In genomic region chr7:2104716-2105115, GRCh38 we compare ENCODE assay signal across 1 cellular context.
TF ChIP-seq lines count a peak whose summit lies in the region.

No MANE protein-coding gene starts in this region.

TF ChIP-seq in K562, 482 proteins besides CTCF, POLR2A, EP300 and RAD21 (continued from another document):
- TF ChIP-seq JUN (IDR thresholded peaks at IDR 0.05; ENCODE audit: borderline replicate concordance, low read depth, low read length): no peak
- TF ChIP-seq JUN (CRISPR knock-in tag; IDR thresholded peaks at IDR 0.05; ENCODE audit: borderline replicate concordance): no peak
- no peak for TF ChIP-seq ZBTB1 (CRISPR knock-in tag; IDR thresholded peaks at IDR 0.05; ENCODE audit: borderline replicate concordance, low read depth)
- TF ChIP-seq RBM17 (IDR thresholded peaks at IDR 0.05; ENCODE audit: borderline replicate concordance, low read depth, low read length): no peak
- peak; percentile 21; the same call in 1 of the 2 replicates for TF ChIP-seq ZNF175 (CRISPR knock-in tag; IDR thresholded peaks at IDR 0.05; ENCODE audit: low read depth)
- no peak for TF ChIP-seq KLF16 (IDR thresholded peaks at IDR 0.05)
- TF ChIP-seq TOE1 (IDR thresholded peaks at IDR 0.05; ENCODE audit: borderline replicate concordance): no peak
- TF ChIP-seq TOE1 (CRISPR knock-in tag; IDR thresholded peaks at IDR 0.05; ENCODE audit: borderline replicate concordance, low read depth): no peak
- TF ChIP-seq E2F3 (CRISPR knock-in tag; IDR thresholded peaks at IDR 0.05): 0 out of 2 replicates have a peak, but pooled peaks have one; percentile 55
- no peak for TF ChIP-seq CTBP1 (IDR thresholded peaks at IDR 0.05; ENCODE audit: borderline replicate concordance)
- TF ChIP-seq NFIX (CRISPR knock-in tag; IDR thresholded peaks at IDR 0.05; ENCODE audit: low read depth): 0 out of 2 replicates have a peak, but pooled peaks have one; percentile 22
- TF ChIP-seq ZBTB9 (CRISPR knock-in tag; IDR thresholded peaks at IDR 0.05): no peak
- no peak for TF ChIP-seq RHOXF2B (CRISPR knock-in tag; conservative IDR thresholded peaks at IDR 0.05)
- TF ChIP-seq HDAC6 (IDR thresholded peaks at IDR 0.05; ENCODE audit: low read depth, low read length): no peak
- TF ChIP-seq CBFA2T2 (conservative IDR thresholded peaks at IDR 0.05): no peak
- no peak for TF ChIP-seq PHF20 (IDR thresholded peaks at IDR 0.05; ENCODE audit: partially characterized antibody)
- no peak for TF ChIP-seq STAT5B (CRISPR knock-in tag; IDR thresholded peaks at IDR 0.05)
- TF ChIP-seq HNRNPL (IDR thresholded peaks at IDR 0.05; ENCODE audit: low read depth, low read length): no peak
- TF ChIP-seq ZBTB43 (CRISPR knock-in tag; IDR thresholded peaks at IDR 0.05): no peak
- no peak for TF ChIP-seq ELK3 (CRISPR knock-in tag; IDR thresholded peaks at IDR 0.05)
- TF ChIP-seq ZNF277 (CRISPR knock-in tag; IDR thresholded peaks at IDR 0.05; ENCODE audit: borderline replicate concordance): no peak
- 0 out of 4 replicates have a peak, but pooled peaks have one; percentile 3 to 30 for TF ChIP-seq KDM1A (IDR thresholded peaks at IDR 0.05)
